8 cellular contexts compared by ENCODE assay signal in genomic region chr2:172095146-172095904, GRCh38. TPM values are rescaled to one million over a fixed set of nuclear protein-coding genes. Genes with fewer than 3 reads are reported as not detected.
DNase-seq lines count a peak whose midpoint lies in the region; ATAC-seq and TF ChIP-seq lines count a peak whose summit lies in the region.

No MANE protein-coding gene starts in this region.

- peak; percentile 81 for DNase-seq in Caki2 (ENCODE audit: low read depth)
- peak; percentile 67 for DNase-seq in SW480 (ENCODE audit: low spot score)
- peak; percentile 32 for DNase-seq in astrocyte of the cerebellum (ENCODE audit: low read depth)
- DNase-seq in stimulated activated CD4-positive, alpha-beta T cell treated with anti-CD3 and anti-CD28 coated beads, Interleukin-15, amount 100 ng/mL, for 1 hour (ENCODE audit: low read depth in 1 of 2, low spot score in 1 of 2) = peak; percentile 46 to 58

- no peak for TF ChIP-seq CTCF in astrocyte of the cerebellum (IDR thresholded peaks at IDR 0.05; ENCODE audit: low read depth, low read length, missing control alignments)

- in situ Hi-C loops in Caki2 (cut with HindIII; ENCODE audit: low pct_unique_long_range_greater_than_20kb, low sequenced_read_pairs) (no loop called here), astrocyte of the cerebellum (cut with HindIII; ENCODE audit: low sequenced_read_pairs) (no loop called here)

- H3K4me3 ChIP-seq in astrocyte of the cerebellum (ENCODE audit: low read depth, low read length) (peak overlapping the region; percentile 43), iPS-18a (ENCODE audit: low read length) (peak overlapping the region; percentile 37)

- H3K27me3 ChIP-seq in iPS-18a (ENCODE audit: control insufficient read depth, insufficient read depth, low read length) = peaks cover 100% of the 10 kb centered on the region

- H3K9ac ChIP-seq in iPS-18a (ENCODE audit: low read length) = no peak overlapping the region

- no peaks in the 10 kb centered on the region for H3K36me3 ChIP-seq in iPS-18a (ENCODE audit: control insufficient read depth, low read depth, low read length)

- ATAC-seq in HG02852 (IDR thresholded peaks at IDR 0.05; ENCODE audit: unreplicated experiment) (peak; percentile 46), GM19328 (IDR thresholded peaks at IDR 0.05; ENCODE audit: unreplicated experiment) (no peak), GM21529 (IDR thresholded peaks at IDR 0.05; ENCODE audit: unreplicated experiment) (no peak)

- H3K4me1 ChIP-seq in iPS-18a (ENCODE audit: control insufficient read depth, low read depth, low read length) = peaks cover 21% of the 10 kb centered on the region

- no peaks in the 10 kb centered on the region for H3K9me3 ChIP-seq in iPS-18a (ENCODE audit: control insufficient read depth, low read depth, low read length)

- H3K27ac ChIP-seq in iPS-18a (ENCODE audit: low read length) = no peak overlapping the region

RNA-seq across cellular contexts. Expression of gene DLX2, which starts 7.4 kb away (rescaled TPM):
- 1.4 TPM in 1 of 2 replicates, not detected in the other for total RNA-seq in Caki2 (2014; rRNA removed; shearing (Covaris generic); ENCODE audit: low replicate concordance)

RNA-seq across cellular contexts. Expression of gene DLX1, which starts 10.0 kb away (rescaled TPM):
- total RNA-seq in Caki2 (2014; rRNA removed; shearing (Covaris generic); ENCODE audit: low replicate concordance) = 3.2 and 9.6 TPM in 2 replicates
